12 cellular contexts compared by ENCODE assay signal in the genomic region with DNA sequence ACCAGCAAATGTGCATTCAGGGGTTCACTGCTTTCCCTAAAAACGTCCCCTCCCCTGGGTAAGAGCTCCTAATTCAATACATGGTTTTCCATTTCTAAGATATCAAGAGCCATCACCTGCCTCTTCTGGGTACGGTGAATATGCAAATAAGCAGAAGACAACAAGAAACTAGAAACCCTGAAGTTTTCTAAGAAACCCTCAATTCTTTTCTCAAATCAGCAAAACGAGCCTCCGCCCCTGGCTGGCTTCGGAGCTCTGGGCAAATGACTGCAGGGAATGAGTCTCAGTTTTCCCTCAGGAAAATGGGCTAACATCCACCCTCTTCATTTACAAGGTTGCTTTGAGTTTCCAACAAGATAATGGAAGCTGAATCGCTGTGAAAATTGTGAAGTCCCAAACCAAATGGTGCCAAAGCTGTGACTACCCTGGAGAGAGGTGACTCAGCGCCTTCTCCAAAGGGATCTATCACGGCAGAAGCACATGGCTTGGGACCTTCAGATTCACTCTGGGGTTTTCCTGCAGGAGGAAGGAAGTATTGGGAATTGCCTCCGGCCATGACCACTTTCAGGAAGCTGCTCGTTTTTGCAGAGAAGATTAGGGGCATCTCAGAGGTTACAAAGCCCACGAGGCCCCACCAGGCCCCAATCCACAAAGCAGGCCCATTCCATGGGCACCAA. TPM values are rescaled to one million over a fixed set of nuclear protein-coding genes. Genes with fewer than 3 reads are reported as not detected.
A peak's percentile ranks its signal among the peaks of the same experiment; 100 is the strongest.
DNase-seq lines count a peak whose midpoint lies in the region; ATAC-seq and TF ChIP-seq lines count a peak whose summit lies in the region.
"Had no signal": no experiment of that assay in that cellular context is flagged by ENCODE, and none has a peak within 500 bp of the region (broad histone marks: within the 10 kb centered on the region; RNA-seq: fewer than 3 reads in every experiment).

No MANE protein-coding gene starts in this region.

- peak overlapping the region in 1 of 2 donors; percentile 8 for H3K4me3 ChIP-seq in CD4-positive, alpha-beta memory T cell (ENCODE audit: low read length in 2 of 2)
- H3K4me3 ChIP-seq in SK-N-SH (ENCODE audit: low read depth in 2 of 2, low read length in 1 of 2): no peak overlapping the region

- H3K27ac Mint-ChIP-seq in CD4-positive, alpha-beta memory T cell: peak overlapping the region in 6 of 7 donors; percentile 58 to 89 (median 81)
- H3K27ac Mint-ChIP-seq in HFFc6: peak overlapping the region; percentile 59
- no peak overlapping the region for H3K27ac Mint-ChIP-seq in activated CD4-positive, alpha-beta memory T cell treated with anti-CD3 and anti-CD28 coated beads for 36 hours

- peaks cover 48% of the 10 kb centered on the region for H3K4me1 ChIP-seq in CD4-positive, alpha-beta memory T cell (ENCODE audit: insufficient read depth, low read length)
- no peaks in the 10 kb centered on the region for H3K4me1 ChIP-seq in SK-N-SH (ENCODE audit: control insufficient read depth in 1 of 2, insufficient read depth in 2 of 2, low read depth in 1 of 2, low read length in 1 of 2)

- TF ChIP-seq EP300 in SK-N-SH (IDR thresholded peaks at IDR 0.05; ENCODE audit: borderline replicate concordance in 1 of 2, low read depth in 1 of 2, low read length in 1 of 2): no peak

- intact Hi-C loops in CD4-positive, alpha-beta memory T cell (cut with micrococcal nuclease): loop anchor here (2.0 kb wide), 1 partner anchor 16 kb away; no protein-coding TSS in a partner anchor
- intact Hi-C loops in activated CD4-positive, alpha-beta memory T cell treated with anti-CD3 and anti-CD28 coated beads for 36 hours (cut with micrococcal nuclease): no loop called here

- H3K27ac ChIP-seq in CD4-positive, alpha-beta memory T cell (ENCODE audit: low read depth, low read length): no peak overlapping the region
- no peak overlapping the region for H3K27ac ChIP-seq in SK-N-SH (ENCODE audit: low read depth in 2 of 2, low read length in 1 of 2)
- H3K27ac ChIP-seq: epithelial cell of prostate had no signal

- CTCF ChIA-PET in CD4-positive, alpha-beta memory T cell (lab: Charles Lee; ENCODE audit: partially characterized antibody): interaction anchor here (1.0 to 2.0 kb wide), 7 partner anchors 10 to 31 kb away, joined by 4 to 10 read pairs (median 6); no protein-coding TSS in a partner anchor
- CTCF ChIA-PET in activated CD4-positive, alpha-beta memory T cell treated with anti-CD3 and anti-CD28 coated beads for 36 hours (lab: Charles Lee): interaction anchor here (1.1 to 1.3 kb wide), 3 partner anchors 8 to 25 kb away, joined by 3 to 6 read pairs (median 3); no protein-coding TSS in a partner anchor
- CTCF ChIA-PET in SK-N-SH (lab: Yijun Ruan, JAX): no interaction called here

- no peaks in the 10 kb centered on the region for H3K36me3 Mint-ChIP-seq in CD4-positive, alpha-beta memory T cell
- H3K36me3 Mint-ChIP-seq in HFFc6 (ENCODE audit: low read depth): peaks cover 4% of the 10 kb centered on the region; the same call in 1 of the 2 replicates
- H3K36me3 Mint-ChIP-seq in activated CD4-positive, alpha-beta memory T cell treated with anti-CD3 and anti-CD28 coated beads for 36 hours: peaks cover 4% of the 10 kb centered on the region

- H3K9ac ChIP-seq in SK-N-SH: no peak overlapping the region

- peak overlapping the region; percentile 56 to 78 (median 72) for H3K4me3 Mint-ChIP-seq in CD4-positive, alpha-beta memory T cell
- no peak overlapping the region for H3K4me3 Mint-ChIP-seq in HFFc6
- H3K4me3 Mint-ChIP-seq in activated CD4-positive, alpha-beta memory T cell treated with anti-CD3 and anti-CD28 coated beads for 36 hours: peak overlapping the region; percentile 8

- WGBS in SK-N-SH (ENCODE audit: low lambda C conversion rate): 90% methylated on average over 11 of the region's 11 CpGs

- H3K9me3 Mint-ChIP-seq in CD4-positive, alpha-beta memory T cell: no peaks in the 10 kb centered on the region
- no peaks in the 10 kb centered on the region for H3K9me3 Mint-ChIP-seq in HFFc6
- H3K9me3 Mint-ChIP-seq in activated CD4-positive, alpha-beta memory T cell treated with anti-CD3 and anti-CD28 coated beads for 36 hours: no peaks in the 10 kb centered on the region

- H3K79me2 ChIP-seq in SK-N-SH (ENCODE audit: insufficient read depth): no peaks in the 10 kb centered on the region

- DNase-seq in CD4-positive, alpha-beta memory T cell: peak in 1 of 5 donors; percentile 28
- no peak for DNase-seq in HFFc6
- no peak for DNase-seq in activated CD4-positive, alpha-beta memory T cell treated with anti-CD3 and anti-CD28 coated beads for 36 hours
- DNase-seq in lung microvascular endothelial cell (ENCODE audit: low read depth in 2 of 2): peak; percentile 52 to 86
- no peak for DNase-seq in 8988T
- DNase-seq in SK-N-SH: no peak
- DNase-seq in stimulated activated naive CD8-positive, alpha-beta T cell treated with anti-CD3 and anti-CD28 coated beads, Interleukin-15, Interleukin-2, amounts not matched to agents 100 U/mL and 50 U/mL, for 24 hours: no peak
- DNase-seq: NCI-H1436, NCI-H774, SW 1271 had no signal

- peaks cover 3% of the 10 kb centered on the region for H3F3A ChIP-seq in SK-N-SH (replicated peaks; ENCODE audit: insufficient read depth)

- no peak for TF ChIP-seq CTCF in HFFc6 (IDR thresholded peaks at IDR 0.05)
- TF ChIP-seq CTCF in SK-N-SH (IDR thresholded peaks at IDR 0.05): no peak

- no peaks in the 10 kb centered on the region for H3K27me3 Mint-ChIP-seq in CD4-positive, alpha-beta memory T cell
- H3K27me3 Mint-ChIP-seq in HFFc6 (ENCODE audit: insufficient read depth): peaks cover 3% of the 10 kb centered on the region
- peaks cover 3% of the 10 kb centered on the region for H3K27me3 Mint-ChIP-seq in activated CD4-positive, alpha-beta memory T cell treated with anti-CD3 and anti-CD28 coated beads for 36 hours

- no peak for TF ChIP-seq RAD21 in SK-N-SH (IDR thresholded peaks at IDR 0.05; ENCODE audit: low read length)

- no peak for ATAC-seq in GM18909 (IDR thresholded peaks at IDR 0.05; ENCODE audit: poor library complexity, unreplicated experiment)
- no peak for ATAC-seq in stimulated activated naive CD8-positive, alpha-beta T cell treated with anti-CD3 and anti-CD28 coated beads, Interleukin-15, Interleukin-2, amounts not matched to agents 100 U/mL and 50 U/mL, for 24 hours

- no peaks in the 10 kb centered on the region for H3K27me3 ChIP-seq in CD4-positive, alpha-beta memory T cell (ENCODE audit: insufficient read depth, low read length)
- no peaks in the 10 kb centered on the region for H3K27me3 ChIP-seq in SK-N-SH (ENCODE audit: insufficient read depth)

- no peaks in the 10 kb centered on the region for H4K20me1 ChIP-seq in SK-N-SH (ENCODE audit: insufficient read depth)

- POLR2A ChIA-PET in CD4-positive, alpha-beta memory T cell (lab: Charles Lee; ENCODE audit: partially characterized antibody): interaction anchor here (1.2 to 34.9 kb wide), 4 partner anchors 9 to 23 kb away, joined by 3 to 6478 read pairs (median 507); a partner anchor contains a TSS
- POLR2A ChIA-PET in activated CD4-positive, alpha-beta memory T cell treated with anti-CD3 and anti-CD28 coated beads for 36 hours (lab: Charles Lee): interaction anchor here (0.5 to 0.9 kb wide), 2 partner anchors 20 to 822 kb away, joined by 3 read pairs; no protein-coding TSS in a partner anchor
- POLR2A ChIA-PET in SK-N-SH (lab: Yijun Ruan, JAX): no interaction called here

- H3K4me1 Mint-ChIP-seq in CD4-positive, alpha-beta memory T cell: peaks cover 22 to 61% (median 41%) of the 10 kb centered on the region in 4 donors
- H3K4me1 Mint-ChIP-seq in HFFc6 (ENCODE audit: low read depth): peaks cover 19% of the 10 kb centered on the region
- H3K4me1 Mint-ChIP-seq in activated CD4-positive, alpha-beta memory T cell treated with anti-CD3 and anti-CD28 coated beads for 36 hours (ENCODE audit: low read depth): peaks cover 29% of the 10 kb centered on the region

- H3K36me3 ChIP-seq in CD4-positive, alpha-beta memory T cell (ENCODE audit: insufficient read depth, low read length): no peaks in the 10 kb centered on the region
- H3K36me3 ChIP-seq in SK-N-SH (replicated peaks in 1 of 2; ENCODE audit: control insufficient read depth in 1 of 2, insufficient read depth in 2 of 2, low read length in 1 of 2): no peaks in the 10 kb centered on the region

- no peaks in the 10 kb centered on the region for H3K9me2 ChIP-seq in SK-N-SH

- H3K9me3 ChIP-seq in CD4-positive, alpha-beta memory T cell (ENCODE audit: control insufficient read depth in 1 of 2, low read length in 2 of 2): no peaks in the 10 kb centered on the region
- H3K9me3 ChIP-seq in SK-N-SH: no peaks in the 10 kb centered on the region

- no peak overlapping the region for H2AFZ ChIP-seq in SK-N-SH (ENCODE audit: low read depth)

- no peak overlapping the region for H3K4me2 ChIP-seq in SK-N-SH

TF ChIP-seq in SK-N-SH, 30 proteins besides CTCF, POLR2A, EP300 and RAD21 (continues in another document):
- TF ChIP-seq POLR2AphosphoS5 (IDR thresholded peaks at IDR 0.05; ENCODE audit: low read depth, low read length): no peak
- no peak for TF ChIP-seq GATA2 (CRISPR knock-in tag; IDR thresholded peaks at IDR 0.05)
- TF ChIP-seq FOXM1 (IDR thresholded peaks at IDR 0.05; ENCODE audit: low read depth): no peak
- no peak for TF ChIP-seq NFIC (IDR thresholded peaks at IDR 0.05; ENCODE audit: borderline replicate concordance)
- TF ChIP-seq, protein P1, sequence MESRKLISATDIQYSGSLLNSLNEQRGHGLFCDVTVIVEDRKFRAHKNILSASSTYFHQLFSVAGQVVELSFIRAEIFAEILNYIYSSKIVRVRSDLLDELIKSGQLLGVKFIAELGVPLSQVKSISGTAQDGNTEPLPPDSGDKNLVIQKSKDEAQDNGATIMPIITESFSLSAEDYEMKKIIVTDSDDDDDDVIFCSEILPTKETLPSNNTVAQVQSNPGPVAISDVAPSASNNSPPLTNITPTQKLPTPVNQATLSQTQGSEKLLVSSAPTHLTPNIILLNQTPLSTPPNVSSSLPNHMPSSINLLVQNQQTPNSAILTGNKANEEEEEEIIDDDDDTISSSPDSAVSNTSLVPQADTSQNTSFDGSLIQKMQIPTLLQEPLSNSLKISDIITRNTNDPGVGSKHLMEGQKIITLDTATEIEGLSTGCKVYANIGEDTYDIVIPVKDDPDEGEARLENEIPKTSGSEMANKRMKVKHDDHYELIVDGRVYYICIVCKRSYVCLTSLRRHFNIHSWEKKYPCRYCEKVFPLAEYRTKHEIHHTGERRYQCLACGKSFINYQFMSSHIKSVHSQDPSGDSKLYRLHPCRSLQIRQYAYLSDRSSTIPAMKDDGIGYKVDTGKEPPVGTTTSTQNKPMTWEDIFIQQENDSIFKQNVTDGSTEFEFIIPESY (IDR thresholded peaks at IDR 0.05; ENCODE audit: borderline replicate concordance, low read depth): no peak

RNA-seq across cellular contexts. Expression of a gene that starts 26.6 kb away (rescaled TPM):
- 100 to 1,000 TPM; 425 to 437 TPM for total RNA-seq in CD4-positive, alpha-beta memory T cell
- 100 to 1,000 TPM; 120 to 300 TPM for polyA plus RNA-seq in CD4-positive, alpha-beta memory T cell
- total RNA-seq in HFFc6 (2021; fragmentation: NEBNext Ultra II Directional; extraction: Animal tissue kit (Norgen Biotek cat#: 25700)): 10 to 100 TPM; 26.4 to 36.8 (median 32.4) TPM
- total RNA-seq in activated CD4-positive, alpha-beta memory T cell treated with anti-CD3 and anti-CD28 coated beads for 36 hours: 1 to 10 TPM; 1.7 TPM
- 2.6 and 10.1 TPM in 2 replicates for total RNA-seq in lung microvascular endothelial cell
- 2.8 and 6.9 TPM in 2 replicates for polyA plus RNA-seq in SK-N-SH (2012; rRNA removed)
- 3.7 and 6.6 TPM in 2 replicates for polyA plus RNA-seq in SK-N-SH (2012; cell fraction: cytosol; rRNA removed)
- polyA plus RNA-seq in SK-N-SH (2012; cell fraction: nucleus; rRNA removed): 18.9 and 48.1 TPM in 2 replicates

Comparison
In these comparisons a context has a peak if more than half of its experiments do, and no peak if none do; other contexts are left out.
1. DNase-seq: peak in lung microvascular endothelial cell (2 of 2); none in HFFc6 (single experiment), activated CD4-positive, alpha-beta memory T cell treated with anti-CD3 and anti-CD28 coated beads for 36 hours (single experiment), 8988T (single experiment), SK-N-SH (single experiment) and stimulated activated naive CD8-positive, alpha-beta T cell treated with anti-CD3 and anti-CD28 coated beads, Interleukin-15, Interleukin-2, amounts not matched to agents 100 U/mL and 50 U/mL, for 24 hours (single experiment).
2. RNA of a gene that starts 26.6 kb away (total RNA-seq): 425 to 437 TPM in CD4-positive, alpha-beta memory T cell; 26.4 to 36.8 TPM in HFFc6, 2.6 to 10.1 TPM in lung microvascular endothelial cell and 1.7 TPM in activated CD4-positive, alpha-beta memory T cell treated with anti-CD3 and anti-CD28 coated beads for 36 hours; every median in the first group is over 10 times any median in the second.